Comparison of ENCODE assay signal across 10 cellular contexts in the genomic region with DNA sequence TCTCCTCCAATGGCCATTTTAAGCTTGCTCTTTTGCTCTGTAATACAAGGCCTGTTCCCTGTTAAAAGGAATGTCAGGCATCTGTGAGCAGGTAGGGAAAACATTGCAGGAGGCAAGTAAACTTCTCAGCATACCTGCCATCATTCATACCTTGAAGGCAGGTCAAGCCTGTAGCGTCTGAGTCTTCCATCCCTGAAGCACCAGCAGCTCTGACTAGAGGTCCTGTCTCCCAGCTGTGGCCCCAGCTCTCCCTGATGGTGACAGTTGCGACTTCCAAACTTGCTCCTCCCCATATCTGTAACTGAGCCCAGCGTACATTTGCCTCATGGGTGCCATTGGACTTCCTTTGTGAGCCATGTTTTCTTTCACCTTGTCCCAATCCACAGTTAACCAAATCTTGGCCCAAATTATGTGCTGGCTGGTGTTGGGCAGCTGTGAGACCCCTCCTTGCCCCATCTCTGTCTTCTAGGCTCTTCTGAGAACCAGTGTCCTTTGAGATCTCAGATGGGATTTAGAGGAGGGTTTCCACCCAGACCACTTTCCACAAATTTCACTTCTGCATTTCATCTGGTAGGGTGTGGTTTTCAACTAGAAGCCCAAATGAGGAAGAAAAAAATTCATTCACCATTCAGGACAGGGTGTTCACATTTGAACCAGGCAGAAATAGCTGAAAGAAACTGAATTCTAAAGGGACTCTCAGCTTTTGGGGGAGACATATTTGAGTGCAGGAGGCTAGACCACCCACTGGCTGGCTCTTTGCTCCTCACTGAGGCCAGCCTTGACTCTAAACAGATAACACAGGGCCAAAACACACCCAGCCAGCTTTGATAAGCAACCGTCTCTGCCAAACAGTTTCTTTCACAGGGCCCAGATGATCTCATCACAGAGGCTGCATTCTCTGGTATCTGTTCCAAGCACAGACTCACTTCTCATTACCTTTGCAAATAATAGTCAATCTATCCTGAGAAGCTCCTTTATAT. TPM values are rescaled to one million over a fixed set of nuclear protein-coding genes. Genes with fewer than 3 reads are reported as not detected.
DNase-seq lines count a peak whose midpoint lies in the region; ATAC-seq and TF ChIP-seq lines count a peak whose summit lies in the region.
"Had no signal": no experiment of that assay in that cellular context is flagged by ENCODE, and none has a peak within 500 bp of the region (broad histone marks: within the 10 kb centered on the region; RNA-seq: fewer than 3 reads in every experiment).

No MANE protein-coding gene starts in this region.

- TF ChIP-seq CTCF in fibroblast of the aortic adventitia (IDR thresholded peaks at IDR 0.05; ENCODE audit: insufficient read depth, low read length) (no peak), upper lobe of right lung (IDR thresholded peaks at IDR 0.05) (no peak)

- H3K36me3 ChIP-seq in upper lobe of right lung = no peaks in the 10 kb centered on the region
- H3K36me3 ChIP-seq: uterus had no signal

- ATAC-seq in Right ventricle myocardium inferior (peak; percentile 47), upper lobe of right lung (peak; percentile 28)

- H3K27ac ChIP-seq in upper lobe of right lung = no peak overlapping the region
- H3K27ac ChIP-seq: uterus had no signal

- intact Hi-C loops in Right ventricle myocardium inferior (cut with DNase I) = no loop called here
- intact Hi-C loops in cardiac septum (cut with DNase I) = no loop called here
- intact Hi-C loops in upper lobe of right lung (cut with DNase I) = no loop called here

- no peaks in the 10 kb centered on the region for H3K9me3 ChIP-seq in upper lobe of right lung
- H3K9me3 ChIP-seq: uterus had no signal

- H3K4me3 ChIP-seq in fibroblast of the aortic adventitia (ENCODE audit: low read depth, low read length) = no peak overlapping the region
- H3K4me3 ChIP-seq in upper lobe of right lung = no peak overlapping the region
- H3K4me3 ChIP-seq: uterus had no signal

- H3K27me3 ChIP-seq in upper lobe of right lung = no peaks in the 10 kb centered on the region
- H3K27me3 ChIP-seq: uterus had no signal

- no peak for DNase-seq in Right ventricle myocardium inferior (ENCODE audit: missing footprints)
- DNase-seq in cardiac septum (ENCODE audit: low spot score) = no peak
- peak; percentile 68 to 75 for DNase-seq in NCI-H526 (lab: John Stamatoyannopoulos, UW)
- DNase-seq in fibroblast of the aortic adventitia (ENCODE audit: low read depth) = peak; percentile 67
- DNase-seq in upper lobe of right lung = no peak
- no peak for DNase-seq in SHP77 treated with DMSO at 0.1 percent for 48 hours (lab: John Stamatoyannopoulos, UW)
- no peak for DNase-seq in dermis blood vessel endothelial cell
- DNase-seq in NCI-H2081 (lab: John Stamatoyannopoulos, UW) = no peak
- DNase-seq: hypothalamus, uterus had no signal

- H3K4me1 ChIP-seq in upper lobe of right lung = peaks cover 3% of the 10 kb centered on the region
- H3K4me1 ChIP-seq: uterus had no signal

RNA-seq across cellular contexts. Expression of a gene that starts 32.6 kb away (rescaled TPM):
- total RNA-seq in Right ventricle myocardium inferior (0.49 TPM), cardiac septum (0.19 TPM), fibroblast of the aortic adventitia (ENCODE audit: low replicate concordance) (not detected in 2 replicates), upper lobe of right lung (119 TPM), dermis blood vessel endothelial cell (0.23 and 0.51 TPM in 2 replicates)

Comparison
In these comparisons a context has a peak if more than half of its experiments do, and no peak if none do; other contexts are left out.
1. DNase-seq: peak in NCI-H526 (2 of 2) and fibroblast of the aortic adventitia (single experiment); none in Right ventricle myocardium inferior (single experiment), cardiac septum (single experiment), upper lobe of right lung (single experiment), SHP77 treated with DMSO at 0.1 percent for 48 hours (single experiment), dermis blood vessel endothelial cell (single experiment) and NCI-H2081 (0 of 2).
2. RNA of a gene that starts 32.6 kb away (total RNA-seq): 119 TPM in upper lobe of right lung (single experiment); 0.23 to 0.51 TPM in dermis blood vessel endothelial cell, 0.49 TPM in Right ventricle myocardium inferior (single experiment), 0.19 TPM in cardiac septum (single experiment) and not detected in fibroblast of the aortic adventitia; every median in the first group is over 10 times any median in the second.